ENCODE assay signal across 8 cellular contexts in the genomic region with DNA sequence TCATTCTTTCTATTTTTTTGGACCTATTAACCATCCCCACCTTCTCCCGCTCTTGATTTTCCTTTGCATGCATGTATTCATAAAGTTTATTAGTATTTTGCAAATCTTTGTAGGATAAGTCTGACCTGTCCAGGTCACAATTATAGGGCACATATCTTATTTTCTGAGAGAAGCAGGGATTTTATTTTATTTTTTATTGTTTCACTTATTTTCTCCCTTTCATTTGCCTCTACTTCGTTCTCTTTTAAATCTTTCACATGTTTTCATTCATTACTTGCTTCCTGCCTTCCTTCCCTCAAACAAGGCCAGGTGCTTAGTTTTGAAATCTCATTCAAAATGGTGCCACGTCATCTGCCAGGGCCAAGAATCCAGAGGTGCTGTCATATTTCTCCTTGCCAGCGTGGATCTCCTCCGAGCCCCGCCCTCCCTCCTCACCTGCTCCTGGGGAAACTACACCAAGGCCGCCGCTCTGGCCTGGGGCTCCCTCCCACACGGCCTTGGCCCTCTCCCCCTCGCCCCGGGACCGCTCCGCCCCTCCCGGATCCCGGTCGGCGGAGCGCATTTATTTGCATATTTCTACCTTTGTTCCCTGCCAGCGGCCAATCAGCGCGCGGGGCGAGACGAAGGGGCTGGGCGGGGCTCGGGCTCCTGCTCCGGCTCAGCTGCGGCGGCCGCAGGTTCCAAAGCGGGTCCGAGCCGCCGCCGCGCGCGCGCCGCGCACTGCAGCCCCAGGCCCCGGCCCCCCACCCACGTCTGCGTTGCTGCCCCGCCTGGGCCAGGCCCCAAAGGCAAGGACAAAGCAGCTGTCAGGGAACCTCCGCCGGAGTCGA.
DNase-seq lines count a peak whose midpoint lies in the region; ATAC-seq lines count a peak whose summit lies in the region.

A gene (plus strand): TSS at position 654 of the 830 bp plus-strand sequence. CDS start 213 bp downstream, outside the sequence.

- peak; percentile 96 for DNase-seq in NCI-H345 (lab: John Stamatoyannopoulos, UW)
- peak; percentile 26 for DNase-seq in cortex of kidney (lab: John Stamatoyannopoulos, UW)
- DNase-seq in kidney tubule cell (ENCODE audit: low spot score): peak; percentile 97
- peak; percentile 49 to 62 for DNase-seq in stimulated activated CD4-positive, alpha-beta T cell treated with anti-CD3 and anti-CD28 coated beads, Interleukin-15, amount 100 ng/mL, for 48 hours (ENCODE audit: low read depth in 2 of 2)

- ATAC-seq in GM18502 (IDR thresholded peaks at IDR 0.05; ENCODE audit: poor library complexity, unreplicated experiment): peak; percentile 92
- peak; percentile 60 for ATAC-seq in HG03175 (IDR thresholded peaks at IDR 0.05; ENCODE audit: unreplicated experiment)
- ATAC-seq in activated CD4-positive, CD25-positive, alpha-beta regulatory T cell treated with anti-CD3 and anti-CD28 coated beads, Interleukin-2, amount 50 U/mL, for 24 hours: peak; percentile 80 to 82
- no peak for ATAC-seq in GM21447 (IDR thresholded peaks at IDR 0.05; ENCODE audit: unreplicated experiment)

Comparison
In these comparisons a context has a peak if more than half of its experiments do, and no peak if none do; other contexts are left out.
1. DNase-seq: peak in every context shown above with its lines; median percentile 97 in kidney tubule cell; 96 in NCI-H345; 56 in stimulated activated CD4-positive, alpha-beta T cell treated with anti-CD3 and anti-CD28 coated beads, Interleukin-15, amount 100 ng/mL, for 48 hours; 26 in cortex of kidney.